34 cellular contexts compared by ENCODE assay signal in the genomic region with DNA sequence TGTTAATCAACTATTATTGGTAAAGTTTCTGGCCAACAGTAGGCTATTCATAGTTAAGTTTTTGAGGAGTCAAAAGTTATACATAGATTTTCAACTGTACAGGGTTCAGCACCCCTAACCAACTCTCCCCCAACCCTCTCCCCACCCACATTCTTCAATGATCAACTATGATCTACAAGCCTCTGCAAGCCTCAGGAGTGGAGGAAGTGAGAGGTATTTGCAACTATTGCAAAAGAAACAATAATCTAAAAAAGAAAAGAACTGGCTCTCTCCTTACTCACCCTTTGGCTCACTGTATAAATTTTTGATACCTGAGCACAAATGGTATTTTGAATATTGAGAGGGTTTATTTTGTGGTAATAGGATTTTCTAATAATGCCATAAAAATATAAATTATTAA.
"Had no signal": no experiment of that assay in that cellular context is flagged by ENCODE, and none has a peak within 500 bp of the region (broad histone marks: within the 10 kb centered on the region; RNA-seq: fewer than 3 reads in every experiment).

No MANE protein-coding gene starts in this region.

- H3K27ac ChIP-seq: cardiac muscle cell, WERI-Rb-1 had no signal

- DNase-seq: activated CD4-positive, alpha-beta T cell treated with anti-CD3 and anti-CD28 coated beads for 1 hour; activated CD4-positive, alpha-beta T cell treated with anti-CD3 and anti-CD28 coated beads, Interleukin-2, amount 10 ng/mL, durations not matched to agents 24 days and 14 days; activated CD4-positive, alpha-beta T cell treated with anti-CD3 and anti-CD28 coated beads, Interleukin-2, amount 50 U/mL, for 4 hours; activated CD4-positive, CD25-positive, alpha-beta regulatory T cell; activated CD8-positive, alpha-beta T cell treated with anti-CD3 and anti-CD28 coated beads, Interleukin-2, amount 10 ng/mL, durations not matched to agents 7 days and 5 days; activated gamma-delta T cell; activated naive CD4-positive, alpha-beta T cell treated with anti-CD3 and anti-CD28 coated beads, Interleukin-2, amount 10 ng/mL, durations not matched to agents 7 days and 5 days; activated naive CD8-positive, alpha-beta T cell treated with anti-CD3 and anti-CD28 coated beads, Interleukin-2, amount 50 U/mL, for 24 hours; activated T-cell treated with anti-CD3 and anti-CD28 coated beads, Interleukin-2, amount 50 U/mL, for 24 hours; anterior cingulate cortex; Kasumi-1; KG1; MM.1S; MV-4-11; NCI-H1092; NCI-H1436 treated with DMSO at 0.1 percent for 48 hours; NCI-H1694 treated with DMSO at 0.1 percent for 48 hours; NCI-H2029 treated with DMSO at 0.1 percent for 48 hours; NCI-H2107; NCI-H2171; NCI-H510A; NCI-H526; NCI-H748 treated with DMSO at 0.1 percent for 48 hours; NK-92 treated with Interleukin-12 subunit alpha and Interleukin-12 subunit beta, amount 100 ng/mL, for 24 hours; OCI-M1; SIG-M5; T-cell; T-helper 17 cell; T-helper 9 cell; WERI-Rb-1 had no signal

- ATAC-seq: activated CD8-positive, alpha-beta T cell treated with anti-CD3 and anti-CD28 coated beads, Interleukin-2, amount 10 ng/mL, durations not matched to agents 7 days and 5 days; activated naive CD8-positive, alpha-beta T cell treated with anti-CD3 and anti-CD28 coated beads, Interleukin-2, amount 50 U/mL, for 24 hours; Panc1; Right ventricle myocardium inferior; SK-N-SH treated with all-trans-retinoic acid at 6 μM for 48 hours; T-cell; T-helper 17 cell had no signal
